In genomic region chr9:133161542-133161950, GRCh38 we compare ENCODE assay signal across 16 cellular contexts. TPM values are rescaled to one million over a fixed set of nuclear protein-coding genes. Genes with fewer than 3 reads are reported as not detected.
DNase-seq lines count a peak whose midpoint lies in the region; ATAC-seq and TF ChIP-seq lines count a peak whose summit lies in the region.
"Had no signal": no experiment of that assay in that cellular context is flagged by ENCODE, and none has a peak within 500 bp of the region (broad histone marks: within the 10 kb centered on the region; RNA-seq: fewer than 3 reads in every experiment).

No MANE protein-coding gene starts in this region.

- H3K9ac ChIP-seq in NT2/D1 (ENCODE audit: insufficient read length, low read depth), result peak overlapping the region; percentile 6

- peak overlapping the region; percentile 14 for H3K4me3 Mint-ChIP-seq in activated T-cell treated with anti-CD3 and anti-CD28 coated beads, Interleukin-2, amount 50 U/mL, for 4 hours
- H3K4me3 Mint-ChIP-seq in activated T-cell treated with anti-CD3 and anti-CD28 coated beads, Interleukin-2, amount 50 U/mL, for 72 hours, result peak overlapping the region in 1 of 2 donors; percentile 29
- H3K4me3 Mint-ChIP-seq in stimulated activated naive B cell treated with anti-CD40 and anti-IgM and Interleukin-4, amounts not matched to agents 10 μg/mL and 1 μg/mL and 100 μg/mL, for 72 hours, result peak overlapping the region; percentile 17 to 69
- H3K4me3 Mint-ChIP-seq in nephron progenitor cell, result no peak overlapping the region

- H3K9me3 Mint-ChIP-seq in activated T-cell treated with anti-CD3 and anti-CD28 coated beads, Interleukin-2, amount 50 U/mL, for 4 hours, result no peaks in the 10 kb centered on the region
- no peaks in the 10 kb centered on the region for H3K9me3 Mint-ChIP-seq in activated T-cell treated with anti-CD3 and anti-CD28 coated beads, Interleukin-2, amount 50 U/mL, for 72 hours
- no peaks in the 10 kb centered on the region for H3K9me3 Mint-ChIP-seq in stimulated activated naive B cell treated with anti-CD40 and anti-IgM and Interleukin-4, amounts not matched to agents 10 μg/mL and 1 μg/mL and 100 μg/mL, for 72 hours
- H3K9me3 Mint-ChIP-seq in nephron progenitor cell, result no peaks in the 10 kb centered on the region
- H3K9me3 Mint-ChIP-seq: endodermal cell; stimulated activated naive CD8-positive, alpha-beta T cell treated with anti-CD3 and anti-CD28 coated beads, Interleukin-15, amount 100 ng/mL, for 72 hours had no signal

- no peaks in the 10 kb centered on the region for H3K9me3 ChIP-seq in NT2/D1 (ENCODE audit: insufficient read depth, low read length)
- H3K9me3 ChIP-seq: left lung, prostate gland had no signal

- peaks cover 2% of the 10 kb centered on the region for H3K27me3 Mint-ChIP-seq in activated T-cell treated with anti-CD3 and anti-CD28 coated beads, Interleukin-2, amount 50 U/mL, for 4 hours (ENCODE audit: low read depth)
- H3K27me3 Mint-ChIP-seq in activated T-cell treated with anti-CD3 and anti-CD28 coated beads, Interleukin-2, amount 50 U/mL, for 72 hours (ENCODE audit: low read depth), result no peaks in the 10 kb centered on the region
- H3K27me3 Mint-ChIP-seq in stimulated activated naive B cell treated with anti-CD40 and anti-IgM and Interleukin-4, amounts not matched to agents 10 μg/mL and 1 μg/mL and 100 μg/mL, for 72 hours, result peaks cover 0 to 5% of the 10 kb centered on the region in 2 donors
- peaks cover 20% of the 10 kb centered on the region for H3K27me3 Mint-ChIP-seq in nephron progenitor cell (ENCODE audit: low read depth, poor library complexity)

- H3K36me3 ChIP-seq in NT2/D1 (ENCODE audit: insufficient read depth, insufficient read length, low read length), result peaks cover 36% of the 10 kb centered on the region
- H3K36me3 ChIP-seq: prostate gland had no signal

- peaks cover 2% of the 10 kb centered on the region for H3K36me3 Mint-ChIP-seq in activated T-cell treated with anti-CD3 and anti-CD28 coated beads, Interleukin-2, amount 50 U/mL, for 4 hours (ENCODE audit: insufficient read depth)
- H3K36me3 Mint-ChIP-seq in activated T-cell treated with anti-CD3 and anti-CD28 coated beads, Interleukin-2, amount 50 U/mL, for 72 hours (ENCODE audit: insufficient read depth in 2 of 2), result no peaks in the 10 kb centered on the region
- peaks cover 21 to 46% of the 10 kb centered on the region in 2 donors for H3K36me3 Mint-ChIP-seq in stimulated activated naive B cell treated with anti-CD40 and anti-IgM and Interleukin-4, amounts not matched to agents 10 μg/mL and 1 μg/mL and 100 μg/mL, for 72 hours
- H3K36me3 Mint-ChIP-seq in nephron progenitor cell (ENCODE audit: low read depth), result peaks cover 11% of the 10 kb centered on the region

- no peak overlapping the region for H3K27ac Mint-ChIP-seq in activated T-cell treated with anti-CD3 and anti-CD28 coated beads, Interleukin-2, amount 50 U/mL, for 72 hours
- no peak overlapping the region for H3K27ac Mint-ChIP-seq in stimulated activated naive B cell treated with anti-CD40 and anti-IgM and Interleukin-4, amounts not matched to agents 10 μg/mL and 1 μg/mL and 100 μg/mL, for 72 hours
- H3K27ac Mint-ChIP-seq in nephron progenitor cell, result no peak overlapping the region
- H3K27ac Mint-ChIP-seq: endodermal cell; stimulated activated naive CD8-positive, alpha-beta T cell treated with anti-CD3 and anti-CD28 coated beads, Interleukin-15, amount 100 ng/mL, for 72 hours had no signal

- TF ChIP-seq POLR2A in erythroblast (IDR thresholded peaks at IDR 0.05; ENCODE audit: low read length), result peak; percentile 73

- H3K4me1 Mint-ChIP-seq in activated T-cell treated with anti-CD3 and anti-CD28 coated beads, Interleukin-2, amount 50 U/mL, for 4 hours (ENCODE audit: low read depth), result peaks cover 5% of the 10 kb centered on the region
- H3K4me1 Mint-ChIP-seq in activated T-cell treated with anti-CD3 and anti-CD28 coated beads, Interleukin-2, amount 50 U/mL, for 72 hours (ENCODE audit: low read depth), result peaks cover 10% of the 10 kb centered on the region
- H3K4me1 Mint-ChIP-seq in stimulated activated naive B cell treated with anti-CD40 and anti-IgM and Interleukin-4, amounts not matched to agents 10 μg/mL and 1 μg/mL and 100 μg/mL, for 72 hours, result peaks cover 21 to 36% of the 10 kb centered on the region in 2 donors
- H3K4me1 Mint-ChIP-seq in nephron progenitor cell, result peaks cover 23% of the 10 kb centered on the region

- H3K4me1 ChIP-seq in NT2/D1 (ENCODE audit: insufficient read depth, insufficient read length), result peaks cover 15% of the 10 kb centered on the region

- H3K27me3 ChIP-seq in NT2/D1 (ENCODE audit: insufficient read depth, insufficient read length), result peaks cover 5% of the 10 kb centered on the region

- no peak for ATAC-seq in activated T-cell treated with anti-CD3 and anti-CD28 coated beads, Interleukin-2, amount 50 U/mL, for 4 hours
- no peak for ATAC-seq in activated T-cell treated with anti-CD3 and anti-CD28 coated beads, Interleukin-2, amount 50 U/mL, for 72 hours (replicated peaks in 1 of 2)
- ATAC-seq in stimulated activated naive B cell treated with anti-CD40 and anti-IgM and Interleukin-4, amounts not matched to agents 10 μg/mL and 1 μg/mL and 100 μg/mL, for 72 hours (replicated peaks), result no peak

- H3K4me3 ChIP-seq in NT2/D1 (ENCODE audit: insufficient read length, low read depth), result no peak overlapping the region
- H3K4me3 ChIP-seq: prostate gland had no signal

- TF ChIP-seq CTCF in nephron progenitor cell (IDR thresholded peaks at IDR 0.05), result no peak

- DNase-seq in activated T-cell treated with anti-CD3 and anti-CD28 coated beads, Interleukin-2, amount 50 U/mL, for 4 hours, result no peak
- DNase-seq in activated T-cell treated with anti-CD3 and anti-CD28 coated beads, Interleukin-2, amount 50 U/mL, for 72 hours, result no peak
- DNase-seq in NT2/D1 (ENCODE audit: low read depth, low spot score), result no peak
- DNase-seq in erythroblast (lab: John Stamatoyannopoulos, UW), result no peak
- no peak for DNase-seq in stimulated activated naive B cell treated with anti-CD40 and anti-IgM and Interleukin-4, amounts not matched to agents 10 μg/mL and 1 μg/mL and 100 μg/mL, for 72 hours
- no peak for DNase-seq in nephron progenitor cell
- no peak for DNase-seq in glomerular visceral epithelial cell (ENCODE audit: extremely low spot score)
- DNase-seq in kidney tubule cell (ENCODE audit: low spot score), result no peak
- DNase-seq: activated T-cell treated with anti-CD3 and anti-CD28 coated beads for 4 hours; central memory CD4-positive, alpha-beta T cell; T-helper 9 cell had no signal

RNA-seq across cellular contexts. Expression of gene GBGT1, which starts 2.2 kb away (rescaled TPM):
- total RNA-seq in activated T-cell treated with anti-CD3 and anti-CD28 coated beads, Interleukin-2, amount 50 U/mL, for 4 hours, result 1 to 10 TPM; 3.0 to 3.3 (median 3.2) TPM
- total RNA-seq in activated T-cell treated with anti-CD3 and anti-CD28 coated beads, Interleukin-2, amount 50 U/mL, for 72 hours, result 1 to 10 TPM in 1 of 2 donors, under 1 TPM in 1; 0.86 to 2.0 TPM
- total RNA-seq: G401 had no signal

RNA-seq across cellular contexts. Expression of gene RALGDS, which starts 40.5 kb away (rescaled TPM):
- total RNA-seq in activated T-cell treated with anti-CD3 and anti-CD28 coated beads, Interleukin-2, amount 50 U/mL, for 4 hours, result 10 to 100 TPM; 43.2 to 46.7 (median 45.2) TPM
- 10 to 100 TPM; 50.7 to 78.2 TPM for total RNA-seq in activated T-cell treated with anti-CD3 and anti-CD28 coated beads, Interleukin-2, amount 50 U/mL, for 72 hours

RNA-seq across cellular contexts. Expression of gene OBP2B, which starts 47.5 kb away (rescaled TPM):
- total RNA-seq in activated T-cell treated with anti-CD3 and anti-CD28 coated beads, Interleukin-2, amount 50 U/mL, for 4 hours, result not detected
- total RNA-seq in activated T-cell treated with anti-CD3 and anti-CD28 coated beads, Interleukin-2, amount 50 U/mL, for 72 hours, result not detected
- total RNA-seq: endodermal cell, G401, left lung had no signal
